1 cellular context compared by ENCODE assay signal in genomic region chr17:72501404-72502110, GRCh38.
TF ChIP-seq lines count a peak whose summit lies in the region.

No MANE protein-coding gene starts in this region.

TF ChIP-seq in HepG2, 621 proteins besides CTCF, POLR2A, EP300 and RAD21 (continued from another document and continues in another):
- TF ChIP-seq ZSCAN5A (CRISPR knock-in tag; IDR thresholded peaks at IDR 0.05; ENCODE audit: borderline replicate concordance): no peak
- peak; percentile 79 for TF ChIP-seq SALL1 (CRISPR knock-in tag; IDR thresholded peaks at IDR 0.05)
- TF ChIP-seq TOPORS (CRISPR knock-in tag; IDR thresholded peaks at IDR 0.05): no peak
- TF ChIP-seq NFATC3 (CRISPR knock-in tag; IDR thresholded peaks at IDR 0.05): no peak
- 0 out of 2 replicates have a peak, but pooled peaks have one; percentile 30 for TF ChIP-seq SSRP1 (CRISPR knock-in tag; IDR thresholded peaks at IDR 0.05)
- TF ChIP-seq ZNF552 (CRISPR knock-in tag; IDR thresholded peaks at IDR 0.05; ENCODE audit: borderline replicate concordance): 0 out of 2 replicates have a peak, but pooled peaks have one; percentile 39
- no peak for TF ChIP-seq TMF1 (CRISPR knock-in tag; IDR thresholded peaks at IDR 0.05; ENCODE audit: low read depth)
- TF ChIP-seq ZNF512B (CRISPR knock-in tag; IDR thresholded peaks at IDR 0.05; ENCODE audit: borderline replicate concordance): peak; percentile 78; the same call in 1 of the 2 replicates
- no peak for TF ChIP-seq ZNF570 (CRISPR knock-in tag; IDR thresholded peaks at IDR 0.05; ENCODE audit: borderline replicate concordance)
- TF ChIP-seq MAZ (IDR thresholded peaks at IDR 0.05; ENCODE audit: borderline replicate concordance, low read depth, low read length): no peak
- TF ChIP-seq MAZ (CRISPR knock-in tag; IDR thresholded peaks at IDR 0.05; ENCODE audit: low read depth): peak; percentile 19; the same call in 1 of the 2 replicates
- TF ChIP-seq ZNF530 (CRISPR knock-in tag; IDR thresholded peaks at IDR 0.05; ENCODE audit: low read depth): no peak; the same call in 1 of the 2 replicates
- TF ChIP-seq ATF7-NPFF (CRISPR knock-in tag; IDR thresholded peaks at IDR 0.05; ENCODE audit: low read depth): no peak; the same call in none of the 2 replicates
- no peak for TF ChIP-seq ZNF775 (CRISPR knock-in tag; IDR thresholded peaks at IDR 0.05; ENCODE audit: borderline replicate concordance)
- TF ChIP-seq TGIF2 (CRISPR knock-in tag; IDR thresholded peaks at IDR 0.05): no peak; the same call in 1 of the 2 replicates
- no peak for TF ChIP-seq ZXDC (CRISPR knock-in tag; IDR thresholded peaks at IDR 0.05)
- TF ChIP-seq SMAD1 (CRISPR knock-in tag; IDR thresholded peaks at IDR 0.05; ENCODE audit: borderline replicate concordance, low read depth): peak; percentile 30; the same call in 1 of the 2 replicates
- TF ChIP-seq ZNF350 (CRISPR knock-in tag; IDR thresholded peaks at IDR 0.05; ENCODE audit: borderline replicate concordance, low read depth): peak; percentile 56
- TF ChIP-seq ZNF660 (CRISPR knock-in tag; IDR thresholded peaks at IDR 0.05; ENCODE audit: borderline replicate concordance, low read depth): no peak
- TF ChIP-seq HES4 (CRISPR knock-in tag; IDR thresholded peaks at IDR 0.05; ENCODE audit: borderline replicate concordance): peak; percentile 70; the same call in 1 of the 2 replicates
- peak; percentile 71; the same call in 1 of the 2 replicates for TF ChIP-seq HDAC2 (CRISPR knock-in tag; IDR thresholded peaks at IDR 0.05)
- peak; percentile 24 for TF ChIP-seq SRSF1 (optimal IDR thresholded peaks at IDR 0.05; ENCODE audit: low read depth, low read length)
- TF ChIP-seq CENPBD1 (CRISPR knock-in tag; IDR thresholded peaks at IDR 0.05; ENCODE audit: borderline replicate concordance, low read depth): 0 out of 2 replicates have a peak, but pooled peaks have one; percentile 43
- TF ChIP-seq ZBTB4 (CRISPR knock-in tag; IDR thresholded peaks at IDR 0.05; ENCODE audit: borderline replicate concordance): no peak
- TF ChIP-seq NFYC (CRISPR knock-in tag; IDR thresholded peaks at IDR 0.05): no peak
- TF ChIP-seq ARNT (IDR thresholded peaks at IDR 0.05): no peak
- no peak for TF ChIP-seq CERS6 (CRISPR knock-in tag; IDR thresholded peaks at IDR 0.05)
- peak; percentile 27 for TF ChIP-seq FOXO1 (CRISPR knock-in tag; IDR thresholded peaks at IDR 0.05)
- TF ChIP-seq MAF1 (CRISPR knock-in tag; IDR thresholded peaks at IDR 0.05; ENCODE audit: borderline replicate concordance): no peak
- TF ChIP-seq ZNF841 (CRISPR knock-in tag; IDR thresholded peaks at IDR 0.05; ENCODE audit: borderline replicate concordance): no peak
- TF ChIP-seq FOXK2 (IDR thresholded peaks at IDR 0.05): no peak
- TF ChIP-seq ZNF670 (CRISPR knock-in tag; IDR thresholded peaks at IDR 0.05; ENCODE audit: borderline replicate concordance): 0 out of 2 replicates have a peak, but pooled peaks have one; percentile 14
- TF ChIP-seq PAF1 (CRISPR knock-in tag; IDR thresholded peaks at IDR 0.05): no peak
- TF ChIP-seq ZNF543 (CRISPR knock-in tag; IDR thresholded peaks at IDR 0.05): no peak
- TF ChIP-seq PHF20 (CRISPR knock-in tag; IDR thresholded peaks at IDR 0.05): no peak; the same call in 1 of the 2 replicates
- no peak for TF ChIP-seq MIER2 (CRISPR knock-in tag; IDR thresholded peaks at IDR 0.05)
- peak; percentile 61 for TF ChIP-seq CCAR2 (optimal IDR thresholded peaks at IDR 0.05; ENCODE audit: low read depth, low read length)
- TF ChIP-seq PLRG1 (conservative IDR thresholded peaks at IDR 0.05): no peak
- no peak for TF ChIP-seq FLYWCH1 (CRISPR knock-in tag; IDR thresholded peaks at IDR 0.05)
- peak; percentile 36; the same call in 1 of the 2 replicates for TF ChIP-seq MTERF4 (CRISPR knock-in tag; IDR thresholded peaks at IDR 0.05)
- TF ChIP-seq HBP1 (CRISPR knock-in tag; IDR thresholded peaks at IDR 0.05; ENCODE audit: low read depth): peak; percentile 55; the same call in 1 of the 2 replicates
- no peak for TF ChIP-seq ZNF704 (CRISPR knock-in tag; IDR thresholded peaks at IDR 0.05; ENCODE audit: borderline replicate concordance)
- TF ChIP-seq PPARG (CRISPR knock-in tag; conservative IDR thresholded peaks at IDR 0.05): no peak; the same call in 1 of the 2 replicates
- TF ChIP-seq ZNF24 (IDR thresholded peaks at IDR 0.05): no peak
- no peak for TF ChIP-seq TOE1 (CRISPR knock-in tag; IDR thresholded peaks at IDR 0.05)
- no peak; the same call in 1 of the 2 replicates for TF ChIP-seq MIXL1 (CRISPR knock-in tag; IDR thresholded peaks at IDR 0.05)
- TF ChIP-seq ZNF275 (CRISPR knock-in tag; IDR thresholded peaks at IDR 0.05; ENCODE audit: borderline replicate concordance): 0 out of 2 replicates have a peak, but pooled peaks have one; percentile 36
- TF ChIP-seq ZIK1 (CRISPR knock-in tag; IDR thresholded peaks at IDR 0.05; ENCODE audit: borderline replicate concordance, low read depth): no peak
- no peak; the same call in 1 of the 2 replicates for TF ChIP-seq IRF2 (CRISPR knock-in tag; IDR thresholded peaks at IDR 0.05)
